14 cellular contexts compared by ENCODE assay signal in genomic region chr3:190345878-190346277, GRCh38. TPM values are rescaled to one million over a fixed set of nuclear protein-coding genes. Genes with fewer than 3 reads are reported as not detected.
DNase-seq lines count a peak whose midpoint lies in the region; ATAC-seq and TF ChIP-seq lines count a peak whose summit lies in the region.
"Had no signal": no experiment of that assay in that cellular context is flagged by ENCODE, and none has a peak within 500 bp of the region (broad histone marks: within the 10 kb centered on the region; RNA-seq: fewer than 3 reads in every experiment).

No MANE protein-coding gene starts in this region.

- H3K4me2 ChIP-seq in PC-3 (ENCODE audit: low read length): peak overlapping the region; percentile 90

- H3K36me3 Mint-ChIP-seq in naive thymus-derived CD4-positive, alpha-beta T cell: peaks cover 0 to 3% (median 0%) of the 10 kb centered on the region in 5 donors
- H3K36me3 Mint-ChIP-seq: memory B cell had no signal

- H3K27me3 Mint-ChIP-seq in naive thymus-derived CD4-positive, alpha-beta T cell: peaks cover 0 to 18% (median 16%) of the 10 kb centered on the region in 5 donors
- H3K27me3 Mint-ChIP-seq: memory B cell had no signal

- CTCF ChIA-PET in PC-3 (lab: Charles Lee): interaction anchor here (1.2 kb wide), 1 partner anchor 41 kb away, joined by 3 read pairs; no protein-coding TSS in a partner anchor
- CTCF ChIA-PET in naive thymus-derived CD4-positive, alpha-beta T cell (lab: Charles Lee): no interaction called here

- H3K9me3 ChIP-seq in PC-3 (ENCODE audit: low read length) (no peaks in the 10 kb centered on the region; the same call in 1 of the 2 replicates), lower lobe of right lung (no peaks in the 10 kb centered on the region)
- no peaks in the 10 kb centered on the region for H3K9me3 ChIP-seq in naive thymus-derived CD4-positive, alpha-beta T cell (ENCODE audit: control insufficient read depth in 2 of 3, low read length in 3 of 3)

- no peaks in the 10 kb centered on the region for H3K27me3 ChIP-seq in PC-3 (ENCODE audit: low read length)
- no peaks in the 10 kb centered on the region for H3K27me3 ChIP-seq in lower lobe of right lung (ENCODE audit: low read depth)
- H3K27me3 ChIP-seq in naive thymus-derived CD4-positive, alpha-beta T cell (ENCODE audit: control insufficient read depth in 2 of 2, insufficient read depth in 2 of 2, low read length in 2 of 2): no peaks in the 10 kb centered on the region

- peak overlapping the region; percentile 77 for H3K9ac ChIP-seq in PC-3 (ENCODE audit: low read length)

- no peak overlapping the region for H3K4me3 Mint-ChIP-seq in naive thymus-derived CD4-positive, alpha-beta T cell
- H3K4me3 Mint-ChIP-seq: memory B cell had no signal

- no peak for TF ChIP-seq CTCF in 22Rv1 (IDR thresholded peaks at IDR 0.05)
- no peak for TF ChIP-seq CTCF in PC-3 (conservative IDR thresholded peaks at IDR 0.05; ENCODE audit: low read depth, low read length)
- TF ChIP-seq CTCF in epithelial cell of esophagus (IDR thresholded peaks at IDR 0.05; ENCODE audit: insufficient read depth, low read depth, low read length, missing control alignments): no peak
- no peak for TF ChIP-seq CTCF in lower lobe of right lung (IDR thresholded peaks at IDR 0.05)

- peak overlapping the region; percentile 65 for H3K4me3 ChIP-seq in PC-3 (ENCODE audit: low read length)
- H3K4me3 ChIP-seq in epithelial cell of esophagus (ENCODE audit: low read length): no peak overlapping the region
- H3K4me3 ChIP-seq in lower lobe of right lung: no peak overlapping the region
- H3K4me3 ChIP-seq in naive thymus-derived CD4-positive, alpha-beta T cell (ENCODE audit: low read length): no peak overlapping the region
- H3K4me3 ChIP-seq: coronary artery had no signal

- H3K27ac Mint-ChIP-seq in naive thymus-derived CD4-positive, alpha-beta T cell: no peak overlapping the region
- H3K27ac Mint-ChIP-seq: memory B cell had no signal

- H3K9me2 ChIP-seq in PC-3 (replicated peaks; ENCODE audit: low read length): no peaks in the 10 kb centered on the region

- peak overlapping the region; percentile 86 for H2AFZ ChIP-seq in PC-3 (ENCODE audit: low read length)

- H3K4me1 Mint-ChIP-seq in naive thymus-derived CD4-positive, alpha-beta T cell: peaks cover 0 to 2% (median 0%) of the 10 kb centered on the region in 7 donors
- H3K4me1 Mint-ChIP-seq: memory B cell had no signal

- H3K27ac ChIP-seq in 22Rv1 (peak overlapping the region; percentile 65), PC-3 (ENCODE audit: low read length) (peak overlapping the region; percentile 94), lower lobe of right lung (peak overlapping the region; percentile 74)
- H3K27ac ChIP-seq in naive thymus-derived CD4-positive, alpha-beta T cell (ENCODE audit: low read depth, low read length): no peak overlapping the region
- H3K27ac ChIP-seq: coronary artery had no signal

- peaks cover 3% of the 10 kb centered on the region for H3F3A ChIP-seq in PC-3 (ENCODE audit: low read length, unreplicated experiment)

- H4K20me1 ChIP-seq in PC-3 (ENCODE audit: low read length): no peaks in the 10 kb centered on the region

- intact Hi-C loops in PC-3 (cut with micrococcal nuclease) (loop anchor here (1.0 kb wide), 5 partner anchors 24 to 78 kb away; partner anchors contain the start of gene CLDN1), lower lobe of right lung (cut with DNase I) (no loop called here)
- intact Hi-C loops in naive thymus-derived CD4-positive, alpha-beta T cell (cut with micrococcal nuclease): no loop called here

- ATAC-seq in PC-3 (peak; percentile 52), lower lobe of right lung (peak; percentile 23 to 56)
- ATAC-seq in naive thymus-derived CD4-positive, alpha-beta T cell: no peak

- H3K36me3 ChIP-seq in PC-3 (ENCODE audit: low read depth, low read length): no peaks in the 10 kb centered on the region
- no peaks in the 10 kb centered on the region for H3K36me3 ChIP-seq in lower lobe of right lung
- no peaks in the 10 kb centered on the region for H3K36me3 ChIP-seq in naive thymus-derived CD4-positive, alpha-beta T cell (ENCODE audit: control insufficient read depth in 2 of 3, insufficient read depth in 3 of 3, low read length in 3 of 3)

- POLR2A ChIA-PET in PC-3 (lab: Charles Lee; ENCODE audit: unreplicated experiment): no interaction called here
- POLR2A ChIA-PET in naive thymus-derived CD4-positive, alpha-beta T cell (lab: Charles Lee): no interaction called here

- TSS peak; percentile 79 for BruUV-seq in PC-3 (replicated peaks; lab: Mats Ljungman, UMichigan)

- DNase-seq in PC-3 (no peak), epithelial cell of esophagus (ENCODE audit: low read depth) (peak; percentile 55), lower lobe of right lung (no peak), activated gamma-delta T cell treated with Interleukin-2 at 50 U/mL for 16 hours (no peak), NCI-H345 (lab: John Stamatoyannopoulos, UW) (no peak), cortex of kidney (lab: John Stamatoyannopoulos, UW) (no peak)
- no peak for DNase-seq in naive thymus-derived CD4-positive, alpha-beta T cell
- DNase-seq: activated naive CD4-positive, alpha-beta T cell; NCI-H187; retina had no signal

- H3K4me1 ChIP-seq in PC-3 (ENCODE audit: insufficient read depth, low read length) (peaks cover 28% of the 10 kb centered on the region), lower lobe of right lung (peaks cover 17% of the 10 kb centered on the region)
- no peaks in the 10 kb centered on the region for H3K4me1 ChIP-seq in naive thymus-derived CD4-positive, alpha-beta T cell (ENCODE audit: control insufficient read depth in 2 of 2, insufficient read depth in 2 of 2, low read length in 2 of 2)

- peaks cover 0 to 9% (median 3%) of the 10 kb centered on the region in 11 donors for H3K9me3 Mint-ChIP-seq in naive thymus-derived CD4-positive, alpha-beta T cell

- H3K79me2 ChIP-seq in PC-3 (ENCODE audit: low read length): no peaks in the 10 kb centered on the region

RNA-seq across cellular contexts. Expression of gene CLDN1, which starts 23.6 kb away (rescaled TPM):
- 6.8 and 9.6 TPM in 2 replicates for total RNA-seq in PC-3 (2014; rRNA removed)
- total RNA-seq in lower lobe of right lung: 5.2 TPM
- total RNA-seq in naive thymus-derived CD4-positive, alpha-beta T cell: under 1 TPM in 2 of 5 experiments, not detected in 3; 0.08 to 0.32 TPM
- under 1 TPM in 1 of 2 donors, not detected in 1; 0.22 TPM for polyA plus RNA-seq in naive thymus-derived CD4-positive, alpha-beta T cell

RNA-seq across cellular contexts. Expression of gene CLDN16, which starts 42.1 kb away (rescaled TPM):
- total RNA-seq in PC-3 (2014; rRNA removed) (not detected in 2 replicates), lower lobe of right lung (0.74 TPM)
- not detected for total RNA-seq in naive thymus-derived CD4-positive, alpha-beta T cell
- not detected for polyA plus RNA-seq in naive thymus-derived CD4-positive, alpha-beta T cell
- total RNA-seq: T-helper 1 cell treated with Interleukin-12 subunit alpha and Interleukin-12 subunit beta and Interleukin-4 antibody, amounts not matched to agents 30 ng/mL and 1 ng/mL, for 36 hours had no signal
